In genomic region chr15:65791335-65792129, GRCh38 we compare ENCODE assay signal across 1 cellular context.
TF ChIP-seq lines count a peak whose summit lies in the region.

No MANE protein-coding gene starts in this region.

TF ChIP-seq in HepG2, 621 proteins besides CTCF, POLR2A, EP300 and RAD21 (continued from another document and continues in another):
- no peak for TF ChIP-seq AKNA (CRISPR knock-in tag; IDR thresholded peaks at IDR 0.05; ENCODE audit: borderline replicate concordance)
- no peak for TF ChIP-seq NFYB (CRISPR knock-in tag; IDR thresholded peaks at IDR 0.05)
- TF ChIP-seq SRSF4 (IDR thresholded peaks at IDR 0.05; ENCODE audit: low read depth, low read length, poor library complexity, severe bottlenecking): no peak
- no peak for TF ChIP-seq DBP (CRISPR knock-in tag; IDR thresholded peaks at IDR 0.05; ENCODE audit: not compliant biosample characterization)
- no peak for TF ChIP-seq ATF2 (CRISPR knock-in tag; IDR thresholded peaks at IDR 0.05)
- no peak for TF ChIP-seq ZNF24 (IDR thresholded peaks at IDR 0.05)
- no peak for TF ChIP-seq ZNF605 (CRISPR knock-in tag; IDR thresholded peaks at IDR 0.05)
- no peak for TF ChIP-seq ZNF232 (CRISPR knock-in tag; IDR thresholded peaks at IDR 0.05; ENCODE audit: borderline replicate concordance)
- no peak for TF ChIP-seq ZNF784 (CRISPR knock-in tag; IDR thresholded peaks at IDR 0.05; ENCODE audit: borderline replicate concordance)
- TF ChIP-seq TBX2 (CRISPR knock-in tag; IDR thresholded peaks at IDR 0.05; ENCODE audit: borderline replicate concordance): no peak
- TF ChIP-seq MIER3 (CRISPR knock-in tag; IDR thresholded peaks at IDR 0.05; ENCODE audit: borderline replicate concordance): no peak
- TF ChIP-seq KDM1A (CRISPR knock-in tag; IDR thresholded peaks at IDR 0.05): no peak
- no peak for TF ChIP-seq ZNF691 (CRISPR knock-in tag; IDR thresholded peaks at IDR 0.05; ENCODE audit: borderline replicate concordance, low read depth)
- TF ChIP-seq FOSL1 (CRISPR knock-in tag; IDR thresholded peaks at IDR 0.05; ENCODE audit: borderline replicate concordance): no peak
- no peak for TF ChIP-seq ZNF790 (CRISPR knock-in tag; IDR thresholded peaks at IDR 0.05; ENCODE audit: borderline replicate concordance)
- TF ChIP-seq MTF1 (CRISPR knock-in tag; IDR thresholded peaks at IDR 0.05): no peak
- TF ChIP-seq TEF (CRISPR knock-in tag; IDR thresholded peaks at IDR 0.05): no peak
- no peak for TF ChIP-seq ZNF83 (CRISPR knock-in tag; IDR thresholded peaks at IDR 0.05; ENCODE audit: borderline replicate concordance)
- no peak for TF ChIP-seq ZBTB40 (IDR thresholded peaks at IDR 0.05)
- TF ChIP-seq ZBTB40 (CRISPR knock-in tag; IDR thresholded peaks at IDR 0.05): peak; percentile 49; the same call in 1 of the 2 replicates
- TF ChIP-seq ZNF713 (CRISPR knock-in tag; IDR thresholded peaks at IDR 0.05): no peak
- TF ChIP-seq JDP2 (CRISPR knock-in tag; IDR thresholded peaks at IDR 0.05; ENCODE audit: borderline replicate concordance): no peak
- TF ChIP-seq SP5 (CRISPR knock-in tag; IDR thresholded peaks at IDR 0.05; ENCODE audit: borderline replicate concordance, low read depth): peak; percentile 49; the same call in 1 of the 2 replicates
- no peak for TF ChIP-seq KLF11 (CRISPR knock-in tag; IDR thresholded peaks at IDR 0.05)
- no peak for TF ChIP-seq ZSCAN25 (CRISPR knock-in tag; IDR thresholded peaks at IDR 0.05)
- no peak for TF ChIP-seq BRD4 (CRISPR knock-in tag; IDR thresholded peaks at IDR 0.05)
- no peak for TF ChIP-seq FUBP1 (CRISPR knock-in tag; IDR thresholded peaks at IDR 0.05; ENCODE audit: borderline replicate concordance)
- TF ChIP-seq MAX (IDR thresholded peaks at IDR 0.05): no peak
- TF ChIP-seq SKIL (CRISPR knock-in tag; IDR thresholded peaks at IDR 0.05; ENCODE audit: borderline replicate concordance): no peak; the same call in 1 of the 2 replicates
- TF ChIP-seq FIP1L1 (IDR thresholded peaks at IDR 0.05; ENCODE audit: borderline replicate concordance, insufficient read depth, low read depth, low read length): no peak
- peak; percentile 22; the same call in 1 of the 2 replicates for TF ChIP-seq ZFY (CRISPR knock-in tag; IDR thresholded peaks at IDR 0.05)
- TF ChIP-seq KDM4B (CRISPR knock-in tag; IDR thresholded peaks at IDR 0.05): no peak; the same call in 1 of the 2 replicates
- no peak for TF ChIP-seq ATF3 (CRISPR knock-in tag; IDR thresholded peaks at IDR 0.05)
- no peak for TF ChIP-seq ZNF569 (CRISPR knock-in tag; IDR thresholded peaks at IDR 0.05; ENCODE audit: borderline replicate concordance)
